ENCODE assay signal across 1 cellular context in genomic region chr14:106883218-106883692, GRCh38.
TF ChIP-seq lines count a peak whose summit lies in the region.

No MANE protein-coding gene starts in this region.

TF ChIP-seq in GM23338, 12 proteins besides CTCF, POLR2A, EP300 and RAD21 (continued from another document):
- no peak for TF ChIP-seq EZH2 (IDR thresholded peaks at IDR 0.05; ENCODE audit: low read depth, unreplicated experiment)
